In the genomic region with DNA sequence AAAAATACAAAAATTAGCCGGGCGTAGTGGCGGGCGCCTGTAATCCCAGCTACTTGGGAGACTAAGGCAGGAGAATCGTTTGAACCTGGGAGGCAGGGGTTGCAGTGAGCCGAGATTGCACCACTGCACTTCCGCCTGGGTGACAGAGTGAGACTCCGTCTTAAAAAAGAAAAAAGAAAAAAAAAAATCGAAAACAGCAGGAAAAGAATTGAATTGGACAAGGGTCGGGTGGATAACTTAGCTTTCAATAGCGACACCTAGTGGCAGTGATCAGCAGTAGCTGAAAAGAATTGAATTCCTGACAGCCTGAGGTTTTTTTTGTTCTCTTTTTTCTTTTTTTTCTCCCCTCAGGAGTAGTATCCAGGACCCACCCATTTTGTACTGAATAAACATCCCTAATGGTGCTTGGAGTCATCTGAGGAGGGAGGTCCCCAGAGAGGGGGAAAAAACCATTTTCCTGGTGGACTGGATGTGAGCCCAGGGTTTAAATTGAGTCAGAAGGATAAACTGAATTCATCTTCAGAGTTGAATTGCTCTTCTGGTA, we compare ENCODE assay signal across 1 cellular context.
TF ChIP-seq lines count a peak whose summit lies in the region.

No MANE protein-coding gene starts in this region.

TF ChIP-seq in K562, 482 proteins besides CTCF, POLR2A, EP300 and RAD21 (continued from another document):
- TF ChIP-seq, protein P1, sequence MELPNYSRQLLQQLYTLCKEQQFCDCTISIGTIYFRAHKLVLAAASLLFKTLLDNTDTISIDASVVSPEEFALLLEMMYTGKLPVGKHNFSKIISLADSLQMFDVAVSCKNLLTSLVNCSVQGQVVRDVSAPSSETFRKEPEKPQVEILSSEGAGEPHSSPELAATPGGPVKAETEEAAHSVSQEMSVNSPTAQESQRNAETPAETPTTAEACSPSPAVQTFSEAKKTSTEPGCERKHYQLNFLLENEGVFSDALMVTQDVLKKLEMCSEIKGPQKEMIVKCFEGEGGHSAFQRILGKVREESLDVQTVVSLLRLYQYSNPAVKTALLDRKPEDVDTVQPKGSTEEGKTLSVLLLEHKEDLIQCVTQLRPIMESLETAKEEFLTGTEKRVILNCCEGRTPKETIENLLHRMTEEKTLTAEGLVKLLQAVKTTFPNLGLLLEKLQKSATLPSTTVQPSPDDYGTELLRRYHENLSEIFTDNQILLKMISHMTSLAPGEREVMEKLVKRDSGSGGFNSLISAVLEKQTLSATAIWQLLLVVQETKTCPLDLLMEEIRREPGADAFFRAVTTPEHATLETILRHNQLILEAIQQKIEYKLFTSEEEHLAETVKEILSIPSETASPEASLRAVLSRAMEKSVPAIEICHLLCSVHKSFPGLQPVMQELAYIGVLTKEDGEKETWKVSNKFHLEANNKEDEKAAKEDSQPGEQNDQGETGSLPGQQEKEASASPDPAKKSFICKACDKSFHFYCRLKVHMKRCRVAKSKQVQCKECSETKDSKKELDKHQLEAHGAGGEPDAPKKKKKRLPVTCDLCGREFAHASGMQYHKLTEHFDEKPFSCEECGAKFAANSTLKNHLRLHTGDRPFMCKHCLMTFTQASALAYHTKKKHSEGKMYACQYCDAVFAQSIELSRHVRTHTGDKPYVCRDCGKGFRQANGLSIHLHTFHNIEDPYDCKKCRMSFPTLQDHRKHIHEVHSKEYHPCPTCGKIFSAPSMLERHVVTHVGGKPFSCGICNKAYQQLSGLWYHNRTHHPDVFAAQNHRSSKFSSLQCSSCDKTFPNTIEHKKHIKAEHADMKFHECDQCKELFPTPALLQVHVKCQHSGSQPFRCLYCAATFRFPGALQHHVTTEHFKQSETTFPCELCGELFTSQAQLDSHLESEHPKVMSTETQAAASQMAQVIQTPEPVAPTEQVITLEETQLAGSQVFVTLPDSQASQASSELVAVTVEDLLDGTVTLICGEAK (IDR thresholded peaks at IDR 0.05), result peak; percentile 21; the same call in 1 of the 2 replicates
- TF ChIP-seq, protein P1 (CRISPR knock-in tag; IDR thresholded peaks at IDR 0.05), result no peak
- no peak for TF ChIP-seq FOXA3 (CRISPR knock-in tag; conservative IDR thresholded peaks at IDR 0.05 in 1 of 2, IDR thresholded peaks at IDR 0.05 in 1 of 2)
- no peak for TF ChIP-seq KLF13 (tag; IDR thresholded peaks at IDR 0.05; ENCODE audit: borderline replicate concordance, low read depth)
- TF ChIP-seq, protein P2, sequence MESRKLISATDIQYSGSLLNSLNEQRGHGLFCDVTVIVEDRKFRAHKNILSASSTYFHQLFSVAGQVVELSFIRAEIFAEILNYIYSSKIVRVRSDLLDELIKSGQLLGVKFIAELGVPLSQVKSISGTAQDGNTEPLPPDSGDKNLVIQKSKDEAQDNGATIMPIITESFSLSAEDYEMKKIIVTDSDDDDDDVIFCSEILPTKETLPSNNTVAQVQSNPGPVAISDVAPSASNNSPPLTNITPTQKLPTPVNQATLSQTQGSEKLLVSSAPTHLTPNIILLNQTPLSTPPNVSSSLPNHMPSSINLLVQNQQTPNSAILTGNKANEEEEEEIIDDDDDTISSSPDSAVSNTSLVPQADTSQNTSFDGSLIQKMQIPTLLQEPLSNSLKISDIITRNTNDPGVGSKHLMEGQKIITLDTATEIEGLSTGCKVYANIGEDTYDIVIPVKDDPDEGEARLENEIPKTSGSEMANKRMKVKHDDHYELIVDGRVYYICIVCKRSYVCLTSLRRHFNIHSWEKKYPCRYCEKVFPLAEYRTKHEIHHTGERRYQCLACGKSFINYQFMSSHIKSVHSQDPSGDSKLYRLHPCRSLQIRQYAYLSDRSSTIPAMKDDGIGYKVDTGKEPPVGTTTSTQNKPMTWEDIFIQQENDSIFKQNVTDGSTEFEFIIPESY (CRISPR knock-in tag; IDR thresholded peaks at IDR 0.05), result no peak
- TF ChIP-seq DPF2 (IDR thresholded peaks at IDR 0.05), result peak; percentile 37; the same call in 1 of the 2 replicates
- peak; percentile 51; the same call in 1 of the 2 replicates for TF ChIP-seq ELF1 (tag; IDR thresholded peaks at IDR 0.05)
- TF ChIP-seq SNRNP70 (optimal IDR thresholded peaks at IDR 0.05; ENCODE audit: low read depth, low read length), result no peak
- TF ChIP-seq SMC3 (conservative IDR thresholded peaks at IDR 0.05; ENCODE audit: insufficient read depth, low read depth, low read length), result peak; percentile 63
- TF ChIP-seq, protein P3, sequence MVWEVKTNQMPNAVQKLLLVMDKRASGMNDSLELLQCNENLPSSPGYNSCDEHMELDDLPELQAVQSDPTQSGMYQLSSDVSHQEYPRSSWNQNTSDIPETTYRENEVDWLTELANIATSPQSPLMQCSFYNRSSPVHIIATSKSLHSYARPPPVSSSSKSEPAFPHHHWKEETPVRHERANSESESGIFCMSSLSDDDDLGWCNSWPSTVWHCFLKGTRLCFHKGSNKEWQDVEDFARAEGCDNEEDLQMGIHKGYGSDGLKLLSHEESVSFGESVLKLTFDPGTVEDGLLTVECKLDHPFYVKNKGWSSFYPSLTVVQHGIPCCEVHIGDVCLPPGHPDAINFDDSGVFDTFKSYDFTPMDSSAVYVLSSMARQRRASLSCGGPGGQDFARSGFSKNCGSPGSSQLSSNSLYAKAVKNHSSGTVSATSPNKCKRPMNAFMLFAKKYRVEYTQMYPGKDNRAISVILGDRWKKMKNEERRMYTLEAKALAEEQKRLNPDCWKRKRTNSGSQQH (CRISPR knock-in tag; IDR thresholded peaks at IDR 0.05), result no peak
- TF ChIP-seq, protein P4, sequence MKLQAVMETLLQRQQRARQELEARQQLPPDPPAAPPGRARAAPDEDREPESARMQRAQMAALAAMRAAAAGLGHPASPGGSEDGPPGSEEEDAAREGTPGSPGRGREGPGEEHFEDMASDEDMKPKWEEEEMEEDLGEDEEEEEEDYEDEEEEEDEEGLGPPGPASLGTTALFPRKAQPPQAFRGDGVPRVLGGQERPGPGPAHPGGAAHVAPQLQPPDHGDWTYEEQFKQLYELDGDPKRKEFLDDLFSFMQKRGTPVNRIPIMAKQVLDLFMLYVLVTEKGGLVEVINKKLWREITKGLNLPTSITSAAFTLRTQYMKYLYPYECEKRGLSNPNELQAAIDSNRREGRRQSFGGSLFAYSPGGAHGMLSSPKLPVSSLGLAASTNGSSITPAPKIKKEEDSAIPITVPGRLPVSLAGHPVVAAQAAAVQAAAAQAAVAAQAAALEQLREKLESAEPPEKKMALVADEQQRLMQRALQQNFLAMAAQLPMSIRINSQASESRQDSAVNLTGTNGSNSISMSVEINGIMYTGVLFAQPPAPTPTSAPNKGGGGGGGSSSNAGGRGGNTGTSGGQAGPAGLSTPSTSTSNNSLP (IDR thresholded peaks at IDR 0.05; ENCODE audit: borderline replicate concordance, low read depth, low read length), result 0 out of 2 replicates have a peak, but pooled peaks have one; percentile 39
- no peak for TF ChIP-seq CC2D1A (IDR thresholded peaks at IDR 0.05)
- TF ChIP-seq KLF16 (IDR thresholded peaks at IDR 0.05), result 0 out of 2 replicates have a peak, but pooled peaks have one; percentile 48
- no peak for TF ChIP-seq STAT5B (CRISPR knock-in tag; IDR thresholded peaks at IDR 0.05)
- TF ChIP-seq CHD4 (IDR thresholded peaks at IDR 0.05; ENCODE audit: insufficient read depth, insufficient replicate concordance, low read depth, low read length, poor library complexity, severe bottlenecking), result no peak
- TF ChIP-seq ATF7 (IDR thresholded peaks at IDR 0.05), result 0 out of 2 replicates have a peak, but pooled peaks have one; percentile 14
- peak; percentile 94 for TF ChIP-seq ZNF384 (IDR thresholded peaks at IDR 0.05; ENCODE audit: low read depth, low read length)
- TF ChIP-seq PRPF4 (IDR thresholded peaks at IDR 0.05; ENCODE audit: insufficient read depth, low read depth, low read length, poor library complexity, severe bottlenecking), result no peak
- 0 out of 2 replicates have a peak, but pooled peaks have one; percentile 13 for TF ChIP-seq ELF4 (CRISPR knock-in tag; IDR thresholded peaks at IDR 0.05)
- TF ChIP-seq CREBBP (IDR thresholded peaks at IDR 0.05; ENCODE audit: low read depth, low read length), result no peak
- no peak for TF ChIP-seq NFE2 (IDR thresholded peaks at IDR 0.05; ENCODE audit: low read depth)
- no peak for TF ChIP-seq SRF (CRISPR knock-in tag; IDR thresholded peaks at IDR 0.05)
- TF ChIP-seq, protein P5, sequence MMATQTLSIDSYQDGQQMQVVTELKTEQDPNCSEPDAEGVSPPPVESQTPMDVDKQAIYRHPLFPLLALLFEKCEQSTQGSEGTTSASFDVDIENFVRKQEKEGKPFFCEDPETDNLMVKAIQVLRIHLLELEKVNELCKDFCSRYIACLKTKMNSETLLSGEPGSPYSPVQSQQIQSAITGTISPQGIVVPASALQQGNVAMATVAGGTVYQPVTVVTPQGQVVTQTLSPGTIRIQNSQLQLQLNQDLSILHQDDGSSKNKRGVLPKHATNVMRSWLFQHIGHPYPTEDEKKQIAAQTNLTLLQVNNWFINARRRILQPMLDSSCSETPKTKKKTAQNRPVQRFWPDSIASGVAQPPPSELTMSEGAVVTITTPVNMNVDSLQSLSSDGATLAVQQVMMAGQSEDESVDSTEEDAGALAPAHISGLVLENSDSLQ (IDR thresholded peaks at IDR 0.05), result peak; percentile 42
- peak; percentile 48; the same call in 1 of the 2 replicates for TF ChIP-seq NBN (IDR thresholded peaks at IDR 0.05; ENCODE audit: low read depth)
- TF ChIP-seq SMAD4 (CRISPR knock-in tag; conservative IDR thresholded peaks at IDR 0.05), result peak; percentile 31; the same call in 1 of the 2 replicates
- peak; percentile 25; the same call in 1 of the 2 replicates for TF ChIP-seq ARID2 (IDR thresholded peaks at IDR 0.05)
- TF ChIP-seq, protein P6, sequence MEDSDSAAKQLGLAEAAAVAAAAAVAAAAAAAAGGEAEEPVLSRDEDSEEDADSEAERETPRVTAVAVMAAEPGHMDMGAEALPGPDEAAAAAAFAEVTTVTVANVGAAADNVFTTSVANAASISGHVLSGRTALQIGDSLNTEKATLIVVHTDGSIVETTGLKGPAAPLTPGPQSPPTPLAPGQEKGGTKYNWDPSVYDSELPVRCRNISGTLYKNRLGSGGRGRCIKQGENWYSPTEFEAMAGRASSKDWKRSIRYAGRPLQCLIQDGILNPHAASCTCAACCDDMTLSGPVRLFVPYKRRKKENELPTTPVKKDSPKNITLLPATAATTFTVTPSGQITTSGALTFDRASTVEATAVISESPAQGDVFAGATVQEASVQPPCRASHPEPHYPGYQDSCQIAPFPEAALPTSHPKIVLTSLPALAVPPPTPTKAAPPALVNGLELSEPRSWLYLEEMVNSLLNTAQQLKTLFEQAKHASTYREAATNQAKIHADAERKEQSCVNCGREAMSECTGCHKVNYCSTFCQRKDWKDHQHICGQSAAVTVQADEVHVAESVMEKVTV (CRISPR knock-in tag; IDR thresholded peaks at IDR 0.05), result peak; percentile 56
